Comparison of ENCODE assay signal across 2 cellular contexts in the genomic region with DNA sequence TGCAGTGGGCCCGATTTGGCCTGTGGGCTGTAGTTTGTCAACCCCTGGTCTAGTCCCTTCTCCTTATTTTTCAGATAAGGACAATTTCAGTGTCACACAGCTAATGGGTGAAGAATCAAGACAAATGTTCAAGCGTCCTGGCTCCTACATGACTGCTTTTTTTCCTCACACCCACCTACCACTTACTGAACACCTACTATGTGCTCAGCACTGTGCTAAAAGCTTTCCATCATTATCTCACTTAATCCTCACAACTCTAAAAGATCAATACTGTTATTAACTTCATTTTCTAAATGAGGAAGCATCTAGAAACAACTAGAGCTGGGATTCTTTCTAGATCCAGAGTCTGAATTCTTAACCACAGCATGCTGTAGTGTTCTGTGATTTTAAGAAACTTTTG.
TF ChIP-seq lines count a peak whose summit lies in the region.

No MANE protein-coding gene starts in this region.

TF ChIP-seq in H1, 55 proteins besides CTCF, POLR2A, EP300 and RAD21 (continues in another document):
- no peak for TF ChIP-seq HDAC2 (IDR thresholded peaks at IDR 0.05; ENCODE audit: borderline replicate concordance in 1 of 2, low read depth in 2 of 2, low read length in 2 of 2)
- no peak for TF ChIP-seq RFX5 (IDR thresholded peaks at IDR 0.05; ENCODE audit: borderline replicate concordance, low read depth, low read length)
- no peak for TF ChIP-seq BCL11A (IDR thresholded peaks at IDR 0.05; ENCODE audit: low read depth in 2 of 2, low read length in 2 of 2)
- TF ChIP-seq CHD7 (IDR thresholded peaks at IDR 0.05; ENCODE audit: insufficient replicate concordance, low read length): no peak
- no peak for TF ChIP-seq JUN (IDR thresholded peaks at IDR 0.05; ENCODE audit: low read depth, low read length)
- no peak for TF ChIP-seq CHD2 (IDR thresholded peaks at IDR 0.05; ENCODE audit: low read length)
- no peak for TF ChIP-seq SP2 (IDR thresholded peaks at IDR 0.05; ENCODE audit: low read length)
- TF ChIP-seq USF2 (IDR thresholded peaks at IDR 0.05; ENCODE audit: low read length): no peak
- no peak for TF ChIP-seq NRF1 (IDR thresholded peaks at IDR 0.05; ENCODE audit: low read depth, low read length)
- TF ChIP-seq, protein P1, sequence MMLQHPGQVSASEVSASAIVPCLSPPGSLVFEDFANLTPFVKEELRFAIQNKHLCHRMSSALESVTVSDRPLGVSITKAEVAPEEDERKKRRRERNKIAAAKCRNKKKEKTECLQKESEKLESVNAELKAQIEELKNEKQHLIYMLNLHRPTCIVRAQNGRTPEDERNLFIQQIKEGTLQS (IDR thresholded peaks at IDR 0.05; ENCODE audit: insufficient read depth, low read depth, low read length): no peak
- no peak for TF ChIP-seq TCF12 (IDR thresholded peaks at IDR 0.05; ENCODE audit: low read depth, low read length)
- no peak for TF ChIP-seq ZNF274 (IDR thresholded peaks at IDR 0.05; ENCODE audit: borderline replicate concordance, extremely low read depth, low read length)
- TF ChIP-seq SIN3A (conservative IDR thresholded peaks at IDR 0.05 in 1 of 2, IDR thresholded peaks at IDR 0.05 in 1 of 2; ENCODE audit: low read depth in 1 of 2, low read length in 2 of 2): no peak
- no peak for TF ChIP-seq CREB1 (IDR thresholded peaks at IDR 0.05)
- TF ChIP-seq SP4 (IDR thresholded peaks at IDR 0.05; ENCODE audit: low read length): no peak

TF ChIP-seq in WTC11, 78 proteins besides CTCF, POLR2A, EP300 and RAD21:
- TF ChIP-seq ATF1 (CRISPR knock-in tag; IDR thresholded peaks at IDR 0.05) (no peak), ZNF396 (CRISPR knock-in tag; IDR thresholded peaks at IDR 0.05; ENCODE audit: borderline replicate concordance) (no peak), NFYB (CRISPR knock-in tag; conservative IDR thresholded peaks at IDR 0.05; ENCODE audit: low read depth) (no peak), ZNF317 (CRISPR knock-in tag; IDR thresholded peaks at IDR 0.05; ENCODE audit: borderline replicate concordance, low read depth) (no peak), ZNF532 (CRISPR knock-in tag; IDR thresholded peaks at IDR 0.05; ENCODE audit: borderline replicate concordance) (no peak), ETV6 (CRISPR knock-in tag; IDR thresholded peaks at IDR 0.05) (no peak), GABPB1 (CRISPR knock-in tag; IDR thresholded peaks at IDR 0.05) (no peak), MXD4 (CRISPR knock-in tag; IDR thresholded peaks at IDR 0.05; ENCODE audit: borderline replicate concordance) (no peak), CDX4 (CRISPR knock-in tag; IDR thresholded peaks at IDR 0.05; ENCODE audit: borderline replicate concordance) (no peak), TEAD4 (CRISPR knock-in tag; IDR thresholded peaks at IDR 0.05) (no peak), SMAD4 (CRISPR knock-in tag; IDR thresholded peaks at IDR 0.05) (no peak), NFE2L1 (CRISPR knock-in tag; IDR thresholded peaks at IDR 0.05) (no peak), USF2 (CRISPR knock-in tag; IDR thresholded peaks at IDR 0.05) (no peak)
- TF ChIP-seq, protein P2, sequence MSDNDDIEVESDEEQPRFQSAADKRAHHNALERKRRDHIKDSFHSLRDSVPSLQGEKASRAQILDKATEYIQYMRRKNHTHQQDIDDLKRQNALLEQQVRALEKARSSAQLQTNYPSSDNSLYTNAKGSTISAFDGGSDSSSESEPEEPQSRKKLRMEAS (CRISPR knock-in tag; IDR thresholded peaks at IDR 0.05): no peak
- TF ChIP-seq, protein P1 (CRISPR knock-in tag; conservative IDR thresholded peaks at IDR 0.05): no peak
- TF ChIP-seq, protein P3, sequence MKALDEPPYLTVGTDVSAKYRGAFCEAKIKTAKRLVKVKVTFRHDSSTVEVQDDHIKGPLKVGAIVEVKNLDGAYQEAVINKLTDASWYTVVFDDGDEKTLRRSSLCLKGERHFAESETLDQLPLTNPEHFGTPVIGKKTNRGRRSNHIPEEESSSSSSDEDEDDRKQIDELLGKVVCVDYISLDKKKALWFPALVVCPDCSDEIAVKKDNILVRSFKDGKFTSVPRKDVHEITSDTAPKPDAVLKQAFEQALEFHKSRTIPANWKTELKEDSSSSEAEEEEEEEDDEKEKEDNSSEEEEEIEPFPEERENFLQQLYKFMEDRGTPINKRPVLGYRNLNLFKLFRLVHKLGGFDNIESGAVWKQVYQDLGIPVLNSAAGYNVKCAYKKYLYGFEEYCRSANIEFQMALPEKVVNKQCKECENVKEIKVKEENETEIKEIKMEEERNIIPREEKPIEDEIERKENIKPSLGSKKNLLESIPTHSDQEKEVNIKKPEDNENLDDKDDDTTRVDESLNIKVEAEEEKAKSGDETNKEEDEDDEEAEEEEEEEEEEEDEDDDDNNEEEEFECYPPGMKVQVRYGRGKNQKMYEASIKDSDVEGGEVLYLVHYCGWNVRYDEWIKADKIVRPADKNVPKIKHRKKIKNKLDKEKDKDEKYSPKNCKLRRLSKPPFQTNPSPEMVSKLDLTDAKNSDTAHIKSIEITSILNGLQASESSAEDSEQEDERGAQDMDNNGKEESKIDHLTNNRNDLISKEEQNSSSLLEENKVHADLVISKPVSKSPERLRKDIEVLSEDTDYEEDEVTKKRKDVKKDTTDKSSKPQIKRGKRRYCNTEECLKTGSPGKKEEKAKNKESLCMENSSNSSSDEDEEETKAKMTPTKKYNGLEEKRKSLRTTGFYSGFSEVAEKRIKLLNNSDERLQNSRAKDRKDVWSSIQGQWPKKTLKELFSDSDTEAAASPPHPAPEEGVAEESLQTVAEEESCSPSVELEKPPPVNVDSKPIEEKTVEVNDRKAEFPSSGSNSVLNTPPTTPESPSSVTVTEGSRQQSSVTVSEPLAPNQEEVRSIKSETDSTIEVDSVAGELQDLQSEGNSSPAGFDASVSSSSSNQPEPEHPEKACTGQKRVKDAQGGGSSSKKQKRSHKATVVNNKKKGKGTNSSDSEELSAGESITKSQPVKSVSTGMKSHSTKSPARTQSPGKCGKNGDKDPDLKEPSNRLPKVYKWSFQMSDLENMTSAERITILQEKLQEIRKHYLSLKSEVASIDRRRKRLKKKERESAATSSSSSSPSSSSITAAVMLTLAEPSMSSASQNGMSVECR (CRISPR knock-in tag; IDR thresholded peaks at IDR 0.05; ENCODE audit: borderline replicate concordance): no peak
- TF ChIP-seq, protein P4, sequence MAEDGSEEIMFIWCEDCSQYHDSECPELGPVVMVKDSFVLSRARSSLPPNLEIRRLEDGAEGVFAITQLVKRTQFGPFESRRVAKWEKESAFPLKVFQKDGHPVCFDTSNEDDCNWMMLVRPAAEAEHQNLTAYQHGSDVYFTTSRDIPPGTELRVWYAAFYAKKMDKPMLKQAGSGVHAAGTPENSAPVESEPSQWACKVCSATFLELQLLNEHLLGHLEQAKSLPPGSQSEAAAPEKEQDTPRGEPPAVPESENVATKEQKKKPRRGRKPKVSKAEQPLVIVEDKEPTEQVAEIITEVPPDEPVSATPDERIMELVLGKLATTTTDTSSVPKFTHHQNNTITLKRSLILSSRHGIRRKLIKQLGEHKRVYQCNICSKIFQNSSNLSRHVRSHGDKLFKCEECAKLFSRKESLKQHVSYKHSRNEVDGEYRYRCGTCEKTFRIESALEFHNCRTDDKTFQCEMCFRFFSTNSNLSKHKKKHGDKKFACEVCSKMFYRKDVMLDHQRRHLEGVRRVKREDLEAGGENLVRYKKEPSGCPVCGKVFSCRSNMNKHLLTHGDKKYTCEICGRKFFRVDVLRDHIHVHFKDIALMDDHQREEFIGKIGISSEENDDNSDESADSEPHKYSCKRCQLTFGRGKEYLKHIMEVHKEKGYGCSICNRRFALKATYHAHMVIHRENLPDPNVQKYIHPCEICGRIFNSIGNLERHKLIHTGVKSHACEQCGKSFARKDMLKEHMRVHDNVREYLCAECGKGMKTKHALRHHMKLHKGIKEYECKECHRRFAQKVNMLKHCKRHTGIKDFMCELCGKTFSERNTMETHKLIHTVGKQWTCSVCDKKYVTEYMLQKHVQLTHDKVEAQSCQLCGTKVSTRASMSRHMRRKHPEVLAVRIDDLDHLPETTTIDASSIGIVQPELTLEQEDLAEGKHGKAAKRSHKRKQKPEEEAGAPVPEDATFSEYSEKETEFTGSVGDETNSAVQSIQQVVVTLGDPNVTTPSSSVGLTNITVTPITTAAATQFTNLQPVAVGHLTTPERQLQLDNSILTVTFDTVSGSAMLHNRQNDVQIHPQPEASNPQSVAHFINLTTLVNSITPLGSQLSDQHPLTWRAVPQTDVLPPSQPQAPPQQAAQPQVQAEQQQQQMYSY (CRISPR knock-in tag; IDR thresholded peaks at IDR 0.05): no peak
- TF ChIP-seq, protein P5, sequence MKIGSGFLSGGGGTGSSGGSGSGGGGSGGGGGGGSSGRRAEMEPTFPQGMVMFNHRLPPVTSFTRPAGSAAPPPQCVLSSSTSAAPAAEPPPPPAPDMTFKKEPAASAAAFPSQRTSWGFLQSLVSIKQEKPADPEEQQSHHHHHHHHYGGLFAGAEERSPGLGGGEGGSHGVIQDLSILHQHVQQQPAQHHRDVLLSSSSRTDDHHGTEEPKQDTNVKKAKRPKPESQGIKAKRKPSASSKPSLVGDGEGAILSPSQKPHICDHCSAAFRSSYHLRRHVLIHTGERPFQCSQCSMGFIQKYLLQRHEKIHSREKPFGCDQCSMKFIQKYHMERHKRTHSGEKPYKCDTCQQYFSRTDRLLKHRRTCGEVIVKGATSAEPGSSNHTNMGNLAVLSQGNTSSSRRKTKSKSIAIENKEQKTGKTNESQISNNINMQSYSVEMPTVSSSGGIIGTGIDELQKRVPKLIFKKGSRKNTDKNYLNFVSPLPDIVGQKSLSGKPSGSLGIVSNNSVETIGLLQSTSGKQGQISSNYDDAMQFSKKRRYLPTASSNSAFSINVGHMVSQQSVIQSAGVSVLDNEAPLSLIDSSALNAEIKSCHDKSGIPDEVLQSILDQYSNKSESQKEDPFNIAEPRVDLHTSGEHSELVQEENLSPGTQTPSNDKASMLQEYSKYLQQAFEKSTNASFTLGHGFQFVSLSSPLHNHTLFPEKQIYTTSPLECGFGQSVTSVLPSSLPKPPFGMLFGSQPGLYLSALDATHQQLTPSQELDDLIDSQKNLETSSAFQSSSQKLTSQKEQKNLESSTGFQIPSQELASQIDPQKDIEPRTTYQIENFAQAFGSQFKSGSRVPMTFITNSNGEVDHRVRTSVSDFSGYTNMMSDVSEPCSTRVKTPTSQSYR (CRISPR knock-in tag; IDR thresholded peaks at IDR 0.05): no peak
